15 cellular contexts compared by ENCODE assay signal in the genomic region with DNA sequence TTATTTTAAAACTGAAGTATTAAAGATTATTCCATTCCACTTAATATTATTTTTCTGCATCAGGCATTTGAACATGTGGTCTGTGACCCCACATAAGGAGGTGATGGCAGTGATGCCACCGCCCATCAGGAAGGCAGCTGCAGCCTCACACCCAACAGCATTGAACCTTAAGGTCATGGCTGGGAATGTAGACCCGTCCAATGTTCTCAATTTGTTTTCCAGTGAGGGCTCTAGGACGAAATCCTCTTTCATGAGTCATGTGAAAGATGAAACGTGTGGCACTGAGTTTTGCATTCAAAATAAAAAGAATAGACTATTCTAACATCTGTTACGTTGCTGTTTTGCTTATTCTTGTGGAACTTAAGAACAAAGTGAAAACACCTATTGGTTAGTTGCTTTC.
"Had no signal": no experiment of that assay in that cellular context is flagged by ENCODE, and none has a peak within 500 bp of the region (broad histone marks: within the 10 kb centered on the region; RNA-seq: fewer than 3 reads in every experiment).

No MANE protein-coding gene starts in this region.

- DNase-seq: activated CD4-positive, alpha-beta memory T cell treated with anti-CD3 and anti-CD28 coated beads for 36 hours; activated gamma-delta T cell treated with Interleukin-2 at 50 U/mL for 16 hours; activated naive CD8-positive, alpha-beta T cell treated with anti-CD3 and anti-CD28 coated beads, Interleukin-2, amount 10 ng/mL, durations not matched to agents 7 days and 5 days; activated T-cell treated with anti-CD3 and anti-CD28 coated beads, Interleukin-2, amount 50 U/mL, for 72 hours; effector memory CD8-positive, alpha-beta T cell; immature natural killer cell; left colon; mucosa of descending colon; nephron progenitor cell; sigmoid colon; stimulated activated CD4-positive, alpha-beta T cell treated with anti-CD3 and anti-CD28 coated beads, Interleukin-15, amount 100 ng/mL, for 24 hours; stimulated activated CD4-positive, alpha-beta T cell treated with anti-CD3 and anti-CD28 coated beads, Interleukin-4, amount 100 ng/mL, for 24 hours; T-helper 9 cell; upper lobe of right lung had no signal

- H3K36me3 Mint-ChIP-seq: activated CD4-positive, alpha-beta memory T cell treated with anti-CD3 and anti-CD28 coated beads for 36 hours; activated naive CD8-positive, alpha-beta T cell treated with anti-CD3 and anti-CD28 coated beads, Interleukin-2, amount 10 ng/mL, durations not matched to agents 7 days and 5 days; immature natural killer cell had no signal

- H3K4me3 Mint-ChIP-seq: activated CD4-positive, alpha-beta memory T cell treated with anti-CD3 and anti-CD28 coated beads for 36 hours; activated naive CD8-positive, alpha-beta T cell treated with anti-CD3 and anti-CD28 coated beads, Interleukin-2, amount 10 ng/mL, durations not matched to agents 7 days and 5 days; activated T-cell treated with anti-CD3 and anti-CD28 coated beads, Interleukin-2, amount 50 U/mL, for 72 hours; effector memory CD8-positive, alpha-beta T cell; immature natural killer cell; nephron progenitor cell; stimulated activated naive CD8-positive, alpha-beta T cell treated with anti-CD3 and anti-CD28 coated beads, Interleukin-15, Interleukin-2, amounts not matched to agents 100 ng/mL and 50 ng/mL, for 24 hours had no signal

- H3K27ac Mint-ChIP-seq: activated CD4-positive, alpha-beta memory T cell treated with anti-CD3 and anti-CD28 coated beads for 36 hours; activated naive CD8-positive, alpha-beta T cell treated with anti-CD3 and anti-CD28 coated beads, Interleukin-2, amount 10 ng/mL, durations not matched to agents 7 days and 5 days; activated T-cell treated with anti-CD3 and anti-CD28 coated beads, Interleukin-2, amount 50 U/mL, for 72 hours; effector memory CD8-positive, alpha-beta T cell; immature natural killer cell; nephron progenitor cell; stimulated activated naive CD8-positive, alpha-beta T cell treated with anti-CD3 and anti-CD28 coated beads, Interleukin-15, Interleukin-2, amounts not matched to agents 100 ng/mL and 50 ng/mL, for 24 hours had no signal

- H3K4me1 Mint-ChIP-seq: activated naive CD8-positive, alpha-beta T cell treated with anti-CD3 and anti-CD28 coated beads, Interleukin-2, amount 10 ng/mL, durations not matched to agents 7 days and 5 days; immature natural killer cell; nephron progenitor cell had no signal

- H3K9me3 Mint-ChIP-seq: activated CD4-positive, alpha-beta memory T cell treated with anti-CD3 and anti-CD28 coated beads for 36 hours; activated naive CD8-positive, alpha-beta T cell treated with anti-CD3 and anti-CD28 coated beads, Interleukin-2, amount 10 ng/mL, durations not matched to agents 7 days and 5 days; activated T-cell treated with anti-CD3 and anti-CD28 coated beads, Interleukin-2, amount 50 U/mL, for 72 hours; effector memory CD8-positive, alpha-beta T cell; nephron progenitor cell; stimulated activated naive CD8-positive, alpha-beta T cell treated with anti-CD3 and anti-CD28 coated beads, Interleukin-15, Interleukin-2, amounts not matched to agents 100 ng/mL and 50 ng/mL, for 24 hours had no signal
